Comparison of ENCODE assay signal across 1 cellular context in the genomic region with DNA sequence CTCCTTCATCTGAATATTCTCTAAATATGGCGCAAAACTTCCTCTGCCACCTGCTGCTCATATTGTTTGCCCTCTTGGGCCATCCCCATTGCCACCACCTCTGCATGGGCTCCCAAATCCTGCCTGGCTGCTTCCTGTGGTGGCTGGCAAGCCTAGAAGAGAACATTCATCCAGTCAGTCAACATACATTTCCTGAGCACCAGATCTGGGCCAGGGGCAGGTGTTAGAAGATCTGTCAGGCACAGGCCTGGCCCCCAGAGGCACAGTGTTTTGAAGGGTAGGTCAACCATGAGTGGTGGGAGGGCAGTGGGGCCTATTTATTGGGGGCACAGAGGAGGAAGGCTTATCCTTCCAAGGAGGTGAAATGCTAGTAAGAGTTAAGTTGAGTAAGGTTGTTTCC.
TF ChIP-seq lines count a peak whose summit lies in the region.

No MANE protein-coding gene starts in this region.

TF ChIP-seq in SK-N-SH treated with all-trans-retinoic acid at 6 μM for 48 hours, 23 proteins besides CTCF, POLR2A, EP300 and RAD21 (continued from another document):
- TF ChIP-seq, protein P1, sequence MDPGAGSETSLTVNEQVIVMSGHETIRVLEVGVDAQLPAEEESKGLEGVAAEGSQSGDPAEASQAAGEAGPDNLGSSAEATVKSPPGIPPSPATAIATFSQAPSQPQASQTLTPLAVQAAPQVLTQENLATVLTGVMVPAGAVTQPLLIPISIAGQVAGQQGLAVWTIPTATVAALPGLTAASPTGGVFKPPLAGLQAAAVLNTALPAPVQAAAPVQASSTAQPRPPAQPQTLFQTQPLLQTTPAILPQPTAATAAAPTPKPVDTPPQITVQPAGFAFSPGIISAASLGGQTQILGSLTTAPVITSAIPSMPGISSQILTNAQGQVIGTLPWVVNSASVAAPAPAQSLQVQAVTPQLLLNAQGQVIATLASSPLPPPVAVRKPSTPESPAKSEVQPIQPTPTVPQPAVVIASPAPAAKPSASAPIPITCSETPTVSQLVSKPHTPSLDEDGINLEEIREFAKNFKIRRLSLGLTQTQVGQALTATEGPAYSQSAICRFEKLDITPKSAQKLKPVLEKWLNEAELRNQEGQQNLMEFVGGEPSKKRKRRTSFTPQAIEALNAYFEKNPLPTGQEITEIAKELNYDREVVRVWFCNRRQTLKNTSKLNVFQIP (CRISPR knock-in tag; IDR thresholded peaks at IDR 0.05; ENCODE audit: borderline replicate concordance, low read depth) = no peak
- TF ChIP-seq, protein P2, sequence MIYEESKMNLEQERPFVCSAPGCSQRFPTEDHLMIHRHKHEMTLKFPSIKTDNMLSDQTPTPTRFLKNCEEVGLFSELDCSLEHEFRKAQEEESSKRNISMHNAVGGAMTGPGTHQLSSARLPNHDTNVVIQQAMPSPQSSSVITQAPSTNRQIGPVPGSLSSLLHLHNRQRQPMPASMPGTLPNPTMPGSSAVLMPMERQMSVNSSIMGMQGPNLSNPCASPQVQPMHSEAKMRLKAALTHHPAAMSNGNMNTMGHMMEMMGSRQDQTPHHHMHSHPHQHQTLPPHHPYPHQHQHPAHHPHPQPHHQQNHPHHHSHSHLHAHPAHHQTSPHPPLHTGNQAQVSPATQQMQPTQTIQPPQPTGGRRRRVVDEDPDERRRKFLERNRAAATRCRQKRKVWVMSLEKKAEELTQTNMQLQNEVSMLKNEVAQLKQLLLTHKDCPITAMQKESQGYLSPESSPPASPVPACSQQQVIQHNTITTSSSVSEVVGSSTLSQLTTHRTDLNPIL (CRISPR knock-in tag; IDR thresholded peaks at IDR 0.05; ENCODE audit: low read depth) = no peak
- no peak for TF ChIP-seq ZNF8 (CRISPR knock-in tag; IDR thresholded peaks at IDR 0.05)
- TF ChIP-seq, protein P3, sequence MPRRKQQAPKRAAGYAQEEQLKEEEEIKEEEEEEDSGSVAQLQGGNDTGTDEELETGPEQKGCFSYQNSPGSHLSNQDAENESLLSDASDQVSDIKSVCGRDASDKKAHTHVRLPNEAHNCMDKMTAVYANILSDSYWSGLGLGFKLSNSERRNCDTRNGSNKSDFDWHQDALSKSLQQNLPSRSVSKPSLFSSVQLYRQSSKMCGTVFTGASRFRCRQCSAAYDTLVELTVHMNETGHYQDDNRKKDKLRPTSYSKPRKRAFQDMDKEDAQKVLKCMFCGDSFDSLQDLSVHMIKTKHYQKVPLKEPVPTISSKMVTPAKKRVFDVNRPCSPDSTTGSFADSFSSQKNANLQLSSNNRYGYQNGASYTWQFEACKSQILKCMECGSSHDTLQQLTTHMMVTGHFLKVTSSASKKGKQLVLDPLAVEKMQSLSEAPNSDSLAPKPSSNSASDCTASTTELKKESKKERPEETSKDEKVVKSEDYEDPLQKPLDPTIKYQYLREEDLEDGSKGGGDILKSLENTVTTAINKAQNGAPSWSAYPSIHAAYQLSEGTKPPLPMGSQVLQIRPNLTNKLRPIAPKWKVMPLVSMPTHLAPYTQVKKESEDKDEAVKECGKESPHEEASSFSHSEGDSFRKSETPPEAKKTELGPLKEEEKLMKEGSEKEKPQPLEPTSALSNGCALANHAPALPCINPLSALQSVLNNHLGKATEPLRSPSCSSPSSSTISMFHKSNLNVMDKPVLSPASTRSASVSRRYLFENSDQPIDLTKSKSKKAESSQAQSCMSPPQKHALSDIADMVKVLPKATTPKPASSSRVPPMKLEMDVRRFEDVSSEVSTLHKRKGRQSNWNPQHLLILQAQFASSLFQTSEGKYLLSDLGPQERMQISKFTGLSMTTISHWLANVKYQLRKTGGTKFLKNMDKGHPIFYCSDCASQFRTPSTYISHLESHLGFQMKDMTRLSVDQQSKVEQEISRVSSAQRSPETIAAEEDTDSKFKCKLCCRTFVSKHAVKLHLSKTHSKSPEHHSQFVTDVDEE (CRISPR knock-in tag; IDR thresholded peaks at IDR 0.05) = no peak
- no peak for TF ChIP-seq ESRRG (CRISPR knock-in tag; IDR thresholded peaks at IDR 0.05)
